ENCODE assay signal across 8 cellular contexts in genomic region chr1:228459091-228459993, GRCh38. TPM values are rescaled to one million over a fixed set of nuclear protein-coding genes. Genes with fewer than 3 reads are reported as not detected.
A peak's percentile ranks its signal among the peaks of the same experiment; 100 is the strongest.
DNase-seq lines count a peak whose midpoint lies in the region; ATAC-seq, FAIRE-seq and TF ChIP-seq lines count a peak whose summit lies in the region.

No MANE protein-coding gene starts in this region.

- FAIRE-seq in RCC 7860 (lab: Jason Lieb, UNC) = no peak

- no TSS peak for BruUV-seq in OCI-LY7 (replicated peaks; lab: Mats Ljungman, UMichigan)

- H3K4me3 ChIP-seq in OCI-LY7 (ENCODE audit: low read depth, low read length, poor library complexity, severe bottlenecking) = peak overlapping the region; percentile 78
- peak overlapping the region; percentile 41 for H3K4me3 ChIP-seq in ovary

- peaks cover 47% of the 10 kb centered on the region for H3K4me1 ChIP-seq in OCI-LY7 (ENCODE audit: insufficient read depth, low read length, poor library complexity, severe bottlenecking)
- peaks cover 5% of the 10 kb centered on the region for H3K4me1 ChIP-seq in ovary (ENCODE audit: insufficient read depth)

- H3K36me3 ChIP-seq in OCI-LY7 (ENCODE audit: insufficient read depth, low read length) = peaks cover 1% of the 10 kb centered on the region; the same call in 1 of the 2 replicates
- H3K36me3 ChIP-seq in ovary = no peaks in the 10 kb centered on the region

- H4K20me1 ChIP-seq in OCI-LY7 (ENCODE audit: insufficient read depth, low read length) = peaks cover 4% of the 10 kb centered on the region

- DNase-seq in HPDE6-E6E7 (ENCODE audit: extremely low spot score) = peak; percentile 33
- DNase-seq in OCI-LY7 (ENCODE audit: low spot score) = peak; percentile 92
- DNase-seq in activated gamma-delta T cell treated with anti-CD3 and anti-CD28 coated beads, Interleukin-2, amount 50 U/mL, for 16 hours (ENCODE audit: low read depth) = peak; percentile 27
- DNase-seq in foreskin melanocyte = peak; percentile 80
- peak; percentile 21 to 59 (median 44) for DNase-seq in ovary
- DNase-seq in RCC 7860 (ENCODE audit: low spot score) = no peak

- no peak overlapping the region for H2AFZ ChIP-seq in OCI-LY7 (ENCODE audit: low read length)

- no peaks in the 10 kb centered on the region for H3K9me2 ChIP-seq in OCI-LY7 (ENCODE audit: insufficient read depth, low read length)

- H3K79me2 ChIP-seq in OCI-LY7 (ENCODE audit: insufficient read depth, low read depth, low read length) = peaks cover 68% of the 10 kb centered on the region

- 4 to 7% (median 5%) methylated on average over 40 to 41 of the region's 41 CpGs for WGBS in ovary, 3 donors

- H3K27ac ChIP-seq in OCI-LY7 (ENCODE audit: low read depth, low read length, poor library complexity, severe bottlenecking) (peak overlapping the region; percentile 94), ovary (no peak overlapping the region)

- H3K9me3 ChIP-seq in OCI-LY7 (ENCODE audit: low read length) (no peaks in the 10 kb centered on the region), ovary (no peaks in the 10 kb centered on the region)

- intact Hi-C loops in OCI-LY7 (cut with micrococcal nuclease; ENCODE audit: unreplicated experiment) (loop anchor here (10.0 kb wide), 1 partner anchor 115 kb away; no protein-coding TSS in a partner anchor), ovary (cut with DNase I) (loop anchor here in 2 of 4 donors (10.0 kb wide), 2 partner anchors 85 to 245 kb away; no protein-coding TSS in a partner anchor)

- POLR2A ChIA-PET in OCI-LY7 (lab: Charles Lee) = interaction anchor here (0.7 to 7.9 kb wide), 11 partner anchors 11 to 377 kb away, joined by 3 to 74 read pairs (median 6); partner anchors contain the start of genes ARF1, MRPL55 and RNF187

- TF ChIP-seq EP300 in ovary (IDR thresholded peaks at IDR 0.05) = no peak

- peak overlapping the region; percentile 91 for H3K4me2 ChIP-seq in OCI-LY7 (ENCODE audit: low read length)

- peaks cover 4% of the 10 kb centered on the region for H3K27me3 ChIP-seq in ovary

- TF ChIP-seq CTCF in GM12801 (IDR thresholded peaks at IDR 0.05; ENCODE audit: extremely low read depth, insufficient read length) (peak; percentile 60), OCI-LY7 (conservative IDR thresholded peaks at IDR 0.05; ENCODE audit: low read length) (peak; percentile 77), ovary (IDR thresholded peaks at IDR 0.05) (peak in 2 of 3 donors; percentile 62 to 76)

- TF ChIP-seq POLR2A in ovary (IDR thresholded peaks at IDR 0.05) = no peak

- CTCF ChIA-PET in OCI-LY7 (lab: Charles Lee; ENCODE audit: unreplicated experiment) = interaction anchor here (0.7 kb wide), 2 partner anchors 30 to 31 kb away, joined by 3 read pairs; no protein-coding TSS in a partner anchor

- no peak for ATAC-seq in HG02973 (IDR thresholded peaks at IDR 0.05; ENCODE audit: unreplicated experiment)

RNA-seq across cellular contexts. Expression of gene RNF187, which starts 27.8 kb away (rescaled TPM):
- total RNA-seq in OCI-LY7 (2014; rRNA removed; shearing (Covaris generic)) = 257 and 351 TPM in 2 replicates
- total RNA-seq in OCI-LY7 (2022) (478 and 484 TPM in 2 replicates), ovary (100 to 1,000 TPM in 5 of 7 donors, 10 to 100 TPM in 2; 37.9 to 165 (median 123) TPM)
- 10 to 100 TPM; 32.2 to 43.0 TPM for polyA plus RNA-seq in ovary

RNA-seq across cellular contexts. Expression of gene TRIM17, which starts 42.7 kb away (rescaled TPM):
- 0.13 TPM in 1 of 2 replicates, not detected in the other for total RNA-seq in OCI-LY7 (2014; rRNA removed; shearing (Covaris generic))
- not detected in 2 replicates for total RNA-seq in OCI-LY7 (2022)
- total RNA-seq in ovary = 1 to 10 TPM; 1.7 to 10.0 (median 3.1) TPM
- 1 to 10 TPM in 1 of 2 donors, under 1 TPM in 1; 0.72 to 1.4 TPM for polyA plus RNA-seq in ovary

RNA-seq across cellular contexts. Expression of gene TRIM11, which starts 52.7 kb away (rescaled TPM):
- total RNA-seq in OCI-LY7 (2014; rRNA removed; shearing (Covaris generic)) = 26.7 and 30.0 TPM in 2 replicates
- total RNA-seq in OCI-LY7 (2022) = 57.4 and 60.8 TPM in 2 replicates
- 10 to 100 TPM; 15.2 to 24.1 (median 20.0) TPM for total RNA-seq in ovary
- polyA plus RNA-seq in ovary = 10 to 100 TPM in 1 of 2 donors, 1 to 10 TPM in 1; 2.4 to 10.3 TPM
